Comparison of ENCODE assay signal across 10 cellular contexts in the genomic region with DNA sequence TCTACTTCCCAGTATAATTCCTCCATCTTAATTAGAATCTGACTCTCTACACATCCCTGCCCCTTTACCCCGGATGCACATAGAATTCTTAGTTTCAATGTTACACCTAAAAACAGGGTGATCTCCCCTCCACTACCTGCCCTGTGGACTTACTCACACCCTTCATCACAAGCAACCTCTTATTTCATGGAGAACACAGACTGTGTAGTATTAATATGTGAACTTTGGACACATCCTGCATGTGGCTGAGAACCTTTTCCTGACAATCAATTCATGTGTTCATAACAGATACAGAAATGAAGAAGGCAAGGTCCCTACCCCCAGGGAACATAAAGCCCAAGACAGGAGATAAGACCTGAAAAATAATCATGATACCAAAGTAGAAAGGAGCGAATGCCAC. TPM values are rescaled to one million over a fixed set of nuclear protein-coding genes. Genes with fewer than 3 reads are reported as not detected.
"Had no signal": no experiment of that assay in that cellular context is flagged by ENCODE, and none has a peak within 500 bp of the region (broad histone marks: within the 10 kb centered on the region; RNA-seq: fewer than 3 reads in every experiment).

No MANE protein-coding gene starts in this region.

- DNase-seq: GM23248, GOT3, H9, HFFc6, IMR-90, KG1 had no signal

- H3K27ac Mint-ChIP-seq: H9, HFFc6 had no signal

- H3K4me1 Mint-ChIP-seq: H9 had no signal

- ATAC-seq: HCT116, K562 had no signal

- H3K4me3 ChIP-seq: GM23248, K562 had no signal

- H3K9me3 Mint-ChIP-seq: HFFc6 had no signal

- H3K4me3 Mint-ChIP-seq: H9, HFFc6 had no signal

- H3K27ac ChIP-seq: GM23248 had no signal

RNA-seq across cellular contexts. Expression of gene CEACAM6, which starts 11.8 kb away (rescaled TPM):
- total RNA-seq: GM23248, H4, H9, HFFc6, IMR-90 had no signal

RNA-seq across cellular contexts. Expression of gene CEACAM3, which starts 29.3 kb away (rescaled TPM):
- total RNA-seq: GM23248, H4, H9, HFFc6, HT-29, IMR-90, K562 had no signal

RNA-seq across cellular contexts. Expression of gene CEACAM5, which starts 58.7 kb away (rescaled TPM):
- total RNA-seq: GM23248, H4, H9, IMR-90 had no signal
